Comparison of ENCODE assay signal across 1 cellular context in genomic region chr10:70843776-70844489, GRCh38.
TF ChIP-seq lines count a peak whose summit lies in the region.

No MANE protein-coding gene starts in this region.

TF ChIP-seq in HepG2, 621 proteins besides CTCF, POLR2A, EP300 and RAD21:
- TF ChIP-seq HMG20A (CRISPR knock-in tag; IDR thresholded peaks at IDR 0.05; ENCODE audit: borderline replicate concordance) (no peak), TCF12 (IDR thresholded peaks at IDR 0.05) (no peak), TCF12 (CRISPR knock-in tag; IDR thresholded peaks at IDR 0.05) (no peak), FOXA3 (CRISPR knock-in tag; IDR thresholded peaks at IDR 0.05) (peak; percentile 34; the same call in 1 of the 2 replicates), ZNF232 (CRISPR knock-in tag; IDR thresholded peaks at IDR 0.05; ENCODE audit: borderline replicate concordance) (no peak), PATZ1 (CRISPR knock-in tag; IDR thresholded peaks at IDR 0.05) (no peak), RCOR2 (CRISPR knock-in tag; IDR thresholded peaks at IDR 0.05) (no peak), KLF9 (CRISPR knock-in tag; IDR thresholded peaks at IDR 0.05; ENCODE audit: low read depth) (no peak), HCFC1 (IDR thresholded peaks at IDR 0.05; ENCODE audit: low read depth, low read length) (no peak), ZNF264 (CRISPR knock-in tag; IDR thresholded peaks at IDR 0.05) (no peak)
